In genomic region chr6:127851197-127851596, GRCh38 we compare ENCODE assay signal across 22 cellular contexts. TPM values are rescaled to one million over a fixed set of nuclear protein-coding genes. Genes with fewer than 3 reads are reported as not detected.
"Had no signal": no experiment of that assay in that cellular context is flagged by ENCODE, and none has a peak within 500 bp of the region (broad histone marks: within the 10 kb centered on the region; RNA-seq: fewer than 3 reads in every experiment).

No MANE protein-coding gene starts in this region.

- ATAC-seq: activated CD4-positive, CD25-positive, alpha-beta regulatory T cell treated with anti-CD3 and anti-CD28 coated beads, Interleukin-2, amount 50 U/mL, for 24 hours; activated CD8-positive, alpha-beta memory T cell treated with anti-CD3 and anti-CD28 coated beads, Interleukin-2, amount 10 ng/mL, durations not matched to agents 7 days and 5 days; activated naive CD4-positive, alpha-beta T cell treated with anti-CD3 and anti-CD28 coated beads, Interleukin-2, amount 50 U/mL, for 72 hours; heart left ventricle; left lobe of liver; natural killer cell treated with Interleukin-12 subunit alpha and Interleukin-12 subunit beta and Interleukin-15 and Interleukin-18, amount 100 ng/mL, for 72 hours; sciatic nerve; stimulated activated naive CD8-positive, alpha-beta T cell treated with anti-CD3 and anti-CD28 coated beads, Interleukin-15, Interleukin-2, amounts not matched to agents 100 U/mL and 50 U/mL, for 24 hours; upper lobe of right lung had no signal

- H3K27ac ChIP-seq: ascending aorta, heart left ventricle, testis, upper lobe of right lung had no signal

- H3K4me3 Mint-ChIP-seq: activated CD8-positive, alpha-beta memory T cell treated with anti-CD3 and anti-CD28 coated beads, Interleukin-2, amount 10 ng/mL, durations not matched to agents 7 days and 5 days; activated T-cell treated with anti-CD3 and anti-CD28 coated beads, Interleukin-2, amount 50 U/mL, for 24 hours; endodermal cell; natural killer cell treated with Interleukin-12 subunit alpha and Interleukin-12 subunit beta and Interleukin-15 and Interleukin-18, amount 100 ng/mL, for 72 hours; T-helper 2 cell treated with Interferon-gamma antibody and Interleukin-4, amounts not matched to agents 5 μg/mL and 100 μg/mL, for 36 hours had no signal

- H3K4me3 ChIP-seq: ascending aorta, heart left ventricle, testis, upper lobe of right lung had no signal

- H3K9me3 ChIP-seq: ascending aorta, heart left ventricle, testis, upper lobe of right lung had no signal

- H3K4me1 ChIP-seq: ascending aorta, heart left ventricle, testis, upper lobe of right lung had no signal

- H3K27ac Mint-ChIP-seq: activated CD8-positive, alpha-beta memory T cell treated with anti-CD3 and anti-CD28 coated beads, Interleukin-2, amount 10 ng/mL, durations not matched to agents 7 days and 5 days; activated naive CD4-positive, alpha-beta T cell treated with anti-CD3 and anti-CD28 coated beads, Interleukin-2, amount 50 U/mL, for 72 hours; activated T-cell treated with anti-CD3 and anti-CD28 coated beads, Interleukin-2, amount 50 U/mL, for 24 hours; endodermal cell; natural killer cell treated with Interleukin-12 subunit alpha and Interleukin-12 subunit beta and Interleukin-15 and Interleukin-18, amount 100 ng/mL, for 72 hours; T-helper 2 cell treated with Interferon-gamma antibody and Interleukin-4, amounts not matched to agents 5 μg/mL and 100 μg/mL, for 36 hours had no signal

- H3K27me3 Mint-ChIP-seq: activated CD8-positive, alpha-beta memory T cell treated with anti-CD3 and anti-CD28 coated beads, Interleukin-2, amount 10 ng/mL, durations not matched to agents 7 days and 5 days; activated T-cell treated with anti-CD3 and anti-CD28 coated beads, Interleukin-2, amount 50 U/mL, for 24 hours had no signal

- H3K27me3 ChIP-seq: ascending aorta, heart left ventricle, testis, upper lobe of right lung had no signal

- H3K9me3 Mint-ChIP-seq: endodermal cell had no signal

- DNase-seq: activated CD8-positive, alpha-beta memory T cell treated with anti-CD3 and anti-CD28 coated beads, Interleukin-2, amount 10 ng/mL, durations not matched to agents 7 days and 5 days; activated effector memory CD4-positive, alpha-beta T cell treated with Interleukin-2 at 50 U/mL for 16 hours; activated T-cell treated with anti-CD3 and anti-CD28 coated beads, Interleukin-2, amount 50 U/mL, for 24 hours; dermis blood vessel endothelial cell; endodermal cell; erythroblast; heart left ventricle; islet precursor cell; stimulated activated CD4-positive, alpha-beta T cell treated with anti-CD3 and anti-CD28 coated beads, Interleukin-2, amount 100 ng/mL, for 48 hours; stimulated activated CD8-positive, alpha-beta memory T cell treated with anti-CD3 and anti-CD28 coated beads, Interleukin-4, amount 100 ng/mL, for 48 hours; stimulated activated naive CD8-positive, alpha-beta T cell treated with anti-CD3 and anti-CD28 coated beads, Interleukin-15, Interleukin-2, amounts not matched to agents 100 U/mL and 50 U/mL, for 24 hours; SW 1271; testis; upper lobe of right lung had no signal

- H3K36me3 ChIP-seq: ascending aorta, heart left ventricle, upper lobe of right lung had no signal

RNA-seq across cellular contexts. Expression of gene THEMIS, which starts 49.7 kb away (rescaled TPM):
- total RNA-seq: ascending aorta, dermis blood vessel endothelial cell, endodermal cell, pulmonary artery endothelial cell had no signal
